In genomic region chrX:71998836-71999509, GRCh38 we compare ENCODE assay signal across 8 cellular contexts.
DNase-seq lines count a peak whose midpoint lies in the region; ATAC-seq and TF ChIP-seq lines count a peak whose summit lies in the region.

No MANE protein-coding gene starts in this region.

- no peak overlapping the region for H3K27ac ChIP-seq in foreskin keratinocyte

- H3K4me3 ChIP-seq in NB4 (ENCODE audit: low read depth, low read length) (no peak overlapping the region), retinal pigment epithelial cell (ENCODE audit: low read length) (no peak overlapping the region)

- DNase-seq in AG08395 (ENCODE audit: low spot score), result peak; percentile 39
- peak; percentile 36 for DNase-seq in GM10266 (ENCODE audit: extremely low spot score)
- peak; percentile 55 for DNase-seq in NB4 (ENCODE audit: low read depth)
- DNase-seq in activated CD4-positive, alpha-beta T cell treated with anti-CD3 and anti-CD28 coated beads, Interleukin-2, amount 50 U/mL, for 4 hours, result peak; percentile 12 to 30
- DNase-seq in foreskin keratinocyte, result no peak
- no peak for DNase-seq in retinal pigment epithelial cell (ENCODE audit: low read depth)
- DNase-seq in activated CD4-positive, CD25-positive, alpha-beta regulatory T cell treated with anti-CD3 and anti-CD28 coated beads, Interleukin-2, amount 50 U/mL, for 72 hours, result no peak

- no peak for TF ChIP-seq POLR2A in NB4 (IDR thresholded peaks at IDR 0.05; ENCODE audit: extremely low read depth, insufficient read length)

- ATAC-seq in foreskin keratinocyte, result peak; percentile 47
- ATAC-seq in HG03139 (IDR thresholded peaks at IDR 0.05; ENCODE audit: unreplicated experiment), result no peak

- no peaks in the 10 kb centered on the region for H3K27me3 ChIP-seq in foreskin keratinocyte

- peak; percentile 35 for TF ChIP-seq CTCF in GM10266 (IDR thresholded peaks at IDR 0.05; ENCODE audit: control insufficient read depth, insufficient read depth, low read depth, missing control alignments)
- TF ChIP-seq CTCF in NB4 (IDR thresholded peaks at IDR 0.05; ENCODE audit: low read depth, low read length), result peak; percentile 43
- peak; percentile 63 for TF ChIP-seq CTCF in foreskin keratinocyte (conservative IDR thresholded peaks at IDR 0.05)
- peak; percentile 72 for TF ChIP-seq CTCF in retinal pigment epithelial cell (conservative IDR thresholded peaks at IDR 0.05; ENCODE audit: low read depth, low read length)

- H3K4me1 ChIP-seq in foreskin keratinocyte, result no peaks in the 10 kb centered on the region

Comparison
In these comparisons a context has a peak if more than half of its experiments do, and no peak if none do; other contexts are left out.
1. DNase-seq: peak in AG08395 (single experiment), GM10266 (single experiment), NB4 (single experiment) and activated CD4-positive, alpha-beta T cell treated with anti-CD3 and anti-CD28 coated beads, Interleukin-2, amount 50 U/mL, for 4 hours (2 of 2); none in foreskin keratinocyte (0 of 2), retinal pigment epithelial cell (single experiment) and activated CD4-positive, CD25-positive, alpha-beta regulatory T cell treated with anti-CD3 and anti-CD28 coated beads, Interleukin-2, amount 50 U/mL, for 72 hours (single experiment).
2. Peak in every context shown above with its lines, with median percentiles within 50 percentile points of each other: CTCF ChIP-seq.